In genomic region chr10:96369890-96370574, GRCh38 we compare ENCODE assay signal across 17 cellular contexts. TPM values are rescaled to one million over a fixed set of nuclear protein-coding genes. Genes with fewer than 3 reads are reported as not detected.
DNase-seq lines count a peak whose midpoint lies in the region; ATAC-seq lines count a peak whose summit lies in the region.
"Had no signal": no experiment of that assay in that cellular context is flagged by ENCODE, and none has a peak within 500 bp of the region (broad histone marks: within the 10 kb centered on the region; RNA-seq: fewer than 3 reads in every experiment).

No MANE protein-coding gene starts in this region.

- H3K4me3 ChIP-seq in ectodermal cell (ENCODE audit: insufficient read depth, low read depth, low read length) (no peak overlapping the region), trophoblast cell (ENCODE audit: low read depth, low read length) (no peak overlapping the region)
- H3K4me3 ChIP-seq: pancreas, smooth muscle cell, upper lobe of right lung had no signal

- H2BK5ac ChIP-seq in trophoblast cell (ENCODE audit: low read depth, low read length, poor library complexity), result no peak overlapping the region

- 89 to 91% methylated on average over 38 of the region's 38 CpGs for WGBS in ectodermal cell, 2 experiments
- WGBS in trophoblast cell (ENCODE audit: extremely low coverage, insufficient coverage, insufficient read length), result no CpG with 5 or more reads among the region's 38 CpGs

- H3K36me3 Mint-ChIP-seq in effector memory CD8-positive, alpha-beta T cell (ENCODE audit: insufficient read depth), result no peaks in the 10 kb centered on the region
- H3K36me3 Mint-ChIP-seq: CD14-positive monocyte; stimulated activated effector memory CD8-positive, alpha-beta T cell treated with anti-CD3 and anti-CD28 coated beads, Interleukin-12 subunit alpha, Interleukin-12 subunit beta, amount 100 ng/mL, for 72 hours had no signal

- H3K79me1 ChIP-seq in trophoblast cell (ENCODE audit: low read length), result peaks cover 2% of the 10 kb centered on the region

- H2AFZ ChIP-seq in trophoblast cell (ENCODE audit: insufficient read depth, low read length, poor library complexity), result no peak overlapping the region

- H4K12ac ChIP-seq in trophoblast cell (ENCODE audit: low read depth, low read length), result no peak overlapping the region

- peaks cover 25 to 42% of the 10 kb centered on the region in 2 donors for H3K27me3 Mint-ChIP-seq in effector memory CD8-positive, alpha-beta T cell

- H3K27ac Mint-ChIP-seq in effector memory CD8-positive, alpha-beta T cell, result no peak overlapping the region
- H3K27ac Mint-ChIP-seq: activated B cell treated with CpG ODN at 0.5 μM for 24 hours; stimulated activated effector memory CD8-positive, alpha-beta T cell treated with anti-CD3 and anti-CD28 coated beads, Interleukin-12 subunit alpha, Interleukin-12 subunit beta, amount 100 ng/mL, for 72 hours had no signal

- H3K27ac ChIP-seq in ectodermal cell (ENCODE audit: insufficient read depth, low read depth, low read length, poor library complexity, severe bottlenecking), result peak overlapping the region; percentile 36
- no peak overlapping the region for H3K27ac ChIP-seq in trophoblast cell (ENCODE audit: low read depth, low read length)
- H3K27ac ChIP-seq: pancreas, upper lobe of right lung had no signal

- no peak overlapping the region for H4K91ac ChIP-seq in trophoblast cell (ENCODE audit: low read depth, low read length)

- H3K4me1 ChIP-seq in ectodermal cell (ENCODE audit: control insufficient read depth, insufficient read depth, low read length) (peaks cover 6% of the 10 kb centered on the region), trophoblast cell (ENCODE audit: control insufficient read depth in 1 of 2, insufficient read depth in 2 of 2, low read length in 2 of 2) (peaks cover 3 to 4% of the 10 kb centered on the region in 2 experiments)
- H3K4me1 ChIP-seq: pancreas had no signal

- no peak overlapping the region for H2BK12ac ChIP-seq in trophoblast cell (ENCODE audit: low read length)

- no peak overlapping the region for H3K4ac ChIP-seq in trophoblast cell (ENCODE audit: low read depth, low read length)

- H3K18ac ChIP-seq in trophoblast cell (ENCODE audit: low read length), result no peak overlapping the region

- H3K27me3 ChIP-seq in ectodermal cell (ENCODE audit: control insufficient read depth, insufficient read depth, low read length, poor library complexity, severe bottlenecking) (peaks cover 7% of the 10 kb centered on the region), trophoblast cell (ENCODE audit: insufficient read depth, low read length) (no peaks in the 10 kb centered on the region)
- H3K27me3 ChIP-seq: pancreas, upper lobe of right lung had no signal

- H3K23ac ChIP-seq in trophoblast cell (ENCODE audit: low read length), result no peak overlapping the region

- H4K8ac ChIP-seq in trophoblast cell (ENCODE audit: low read depth, low read length), result no peak overlapping the region

- no peak overlapping the region for H3K14ac ChIP-seq in trophoblast cell (ENCODE audit: low read length)

- DNase-seq in NCI-H748 (lab: John Stamatoyannopoulos, UW; ENCODE audit: unreplicated experiment), result peak; percentile 42
- DNase-seq in NCI-H748 treated with DMSO at 0.1 percent for 48 hours (lab: John Stamatoyannopoulos, UW), result no peak
- peak; percentile 14 for DNase-seq in NCI-H460 (ENCODE audit: extremely low read depth, low read depth)
- DNase-seq in trophoblast cell, result peak; percentile 79 to 82
- DNase-seq in effector memory CD8-positive, alpha-beta T cell, result no peak
- DNase-seq: aorta, upper lobe of right lung had no signal

- H3K9me3 ChIP-seq in ectodermal cell (ENCODE audit: control insufficient read depth, low read length) (no peaks in the 10 kb centered on the region), trophoblast cell (ENCODE audit: insufficient read depth, low read depth, low read length) (peaks cover 2% of the 10 kb centered on the region)
- H3K9me3 ChIP-seq: pancreas, upper lobe of right lung had no signal

- no peak overlapping the region for H2BK120ac ChIP-seq in trophoblast cell (ENCODE audit: insufficient read depth, low read length, poor library complexity)

- H3K4me2 ChIP-seq in trophoblast cell (ENCODE audit: low read length), result no peak overlapping the region
- H3K4me2 ChIP-seq: smooth muscle cell had no signal

- H3K4me3 Mint-ChIP-seq in effector memory CD8-positive, alpha-beta T cell, result no peak overlapping the region
- H3K4me3 Mint-ChIP-seq: activated B cell treated with CpG ODN at 0.5 μM for 24 hours; CD14-positive monocyte; stimulated activated effector memory CD8-positive, alpha-beta T cell treated with anti-CD3 and anti-CD28 coated beads, Interleukin-12 subunit alpha, Interleukin-12 subunit beta, amount 100 ng/mL, for 72 hours had no signal

- H2AK5ac ChIP-seq in trophoblast cell (ENCODE audit: low read length), result no peak overlapping the region

- peaks cover 0 to 4% of the 10 kb centered on the region in 2 donors for H3K4me1 Mint-ChIP-seq in effector memory CD8-positive, alpha-beta T cell (ENCODE audit: low read depth in 2 of 2)

- no peak overlapping the region for H3K9ac ChIP-seq in trophoblast cell (ENCODE audit: low read length)

- no peaks in the 10 kb centered on the region for H3K79me2 ChIP-seq in trophoblast cell (ENCODE audit: control insufficient read depth, insufficient read depth, low read length, poor library complexity)

- ATAC-seq in HG03354 (IDR thresholded peaks at IDR 0.05; ENCODE audit: poor library complexity, severe bottlenecking, unreplicated experiment) (no peak), GM18907 (IDR thresholded peaks at IDR 0.05; ENCODE audit: unreplicated experiment) (no peak)
- no peak for ATAC-seq in effector memory CD8-positive, alpha-beta T cell (replicated peaks)

- H3K9me3 Mint-ChIP-seq in effector memory CD8-positive, alpha-beta T cell, result no peaks in the 10 kb centered on the region
- H3K9me3 Mint-ChIP-seq: activated B cell treated with CpG ODN at 0.5 μM for 24 hours; stimulated activated effector memory CD8-positive, alpha-beta T cell treated with anti-CD3 and anti-CD28 coated beads, Interleukin-12 subunit alpha, Interleukin-12 subunit beta, amount 100 ng/mL, for 72 hours had no signal

- H3K36me3 ChIP-seq in ectodermal cell (ENCODE audit: control insufficient read depth, insufficient read depth, low read length), result no peaks in the 10 kb centered on the region
- H3K36me3 ChIP-seq in trophoblast cell (ENCODE audit: control insufficient read depth in 1 of 2, insufficient read depth in 2 of 2, low read length in 2 of 2), result no peaks in the 10 kb centered on the region
- H3K36me3 ChIP-seq: pancreas, upper lobe of right lung had no signal

RNA-seq across cellular contexts. Expression of gene OPALIN, which starts 11.2 kb away (rescaled TPM):
- not detected in 2 replicates for total RNA-seq in NCI-H460 (2014; rRNA removed; shearing (Covaris generic))
- polyA plus RNA-seq in NCI-H460 (2014; cell fraction: nucleus; rRNA removed), result not detected in 2 replicates
- polyA plus RNA-seq in ectodermal cell (2013, experiment 1 of 4), result not detected
- polyA plus RNA-seq in ectodermal cell (2013, experiment 2 of 4), result 0.11 TPM
- not detected for polyA plus RNA-seq in ectodermal cell (2013, experiment 3 of 4)
- polyA plus RNA-seq in ectodermal cell (2013, experiment 4 of 4), result 0.12 TPM
- polyA plus RNA-seq in trophoblast cell (2013), result 0.01 and 0.04 TPM in 2 replicates
- total RNA-seq: activated B cell treated with CpG ODN at 0.5 μM for 24 hours, aorta, H7, pancreas, smooth muscle cell, upper lobe of right lung had no signal
- polyA plus RNA-seq: aorta, CD14-positive monocyte, esophagus, pancreas, smooth muscle cell had no signal

Comparison
In these comparisons a context has a peak if more than half of its experiments do, and no peak if none do; other contexts are left out.
1. DNase-seq: peak in NCI-H748 (single experiment), NCI-H460 (single experiment) and trophoblast cell (2 of 2); none in NCI-H748 treated with DMSO at 0.1 percent for 48 hours (single experiment) and effector memory CD8-positive, alpha-beta T cell (0 of 3).